In the genomic region with DNA sequence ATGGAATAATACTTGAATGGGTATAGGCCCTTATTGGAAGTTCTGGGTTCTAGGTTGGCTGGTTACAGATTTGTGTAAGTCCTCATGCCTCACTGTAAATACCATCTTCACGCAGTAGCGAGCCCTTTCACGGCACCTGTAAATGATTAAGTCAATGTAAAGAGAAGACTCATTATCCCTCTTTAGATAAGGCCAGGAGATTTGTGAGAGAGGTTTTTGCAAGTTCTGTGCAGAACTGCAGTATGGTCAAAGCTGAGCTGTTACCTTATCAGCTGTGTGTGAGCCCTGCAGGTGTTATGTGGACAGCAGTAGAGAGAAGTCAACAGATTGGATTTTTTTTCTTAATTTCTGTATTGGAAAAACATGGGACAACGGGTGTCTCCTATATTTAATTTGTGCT, we compare ENCODE assay signal across 1 cellular context.
TF ChIP-seq lines count a peak whose summit lies in the region.

No MANE protein-coding gene starts in this region.

TF ChIP-seq in H1, 55 proteins besides CTCF, POLR2A, EP300 and RAD21:
- no peak for TF ChIP-seq GTF2F1 (IDR thresholded peaks at IDR 0.05; ENCODE audit: borderline replicate concordance, low read depth, low read length)
- TF ChIP-seq GABPA (IDR thresholded peaks at IDR 0.05; ENCODE audit: borderline replicate concordance, insufficient read depth, low read length) = no peak
- TF ChIP-seq, protein P1, sequence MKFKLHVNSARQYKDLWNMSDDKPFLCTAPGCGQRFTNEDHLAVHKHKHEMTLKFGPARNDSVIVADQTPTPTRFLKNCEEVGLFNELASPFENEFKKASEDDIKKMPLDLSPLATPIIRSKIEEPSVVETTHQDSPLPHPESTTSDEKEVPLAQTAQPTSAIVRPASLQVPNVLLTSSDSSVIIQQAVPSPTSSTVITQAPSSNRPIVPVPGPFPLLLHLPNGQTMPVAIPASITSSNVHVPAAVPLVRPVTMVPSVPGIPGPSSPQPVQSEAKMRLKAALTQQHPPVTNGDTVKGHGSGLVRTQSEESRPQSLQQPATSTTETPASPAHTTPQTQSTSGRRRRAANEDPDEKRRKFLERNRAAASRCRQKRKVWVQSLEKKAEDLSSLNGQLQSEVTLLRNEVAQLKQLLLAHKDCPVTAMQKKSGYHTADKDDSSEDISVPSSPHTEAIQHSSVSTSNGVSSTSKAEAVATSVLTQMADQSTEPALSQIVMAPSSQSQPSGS (IDR thresholded peaks at IDR 0.05; ENCODE audit: low read length) = no peak
- TF ChIP-seq EZH2 (IDR thresholded peaks at IDR 0.05; ENCODE audit: low read depth, low read length, severe bottlenecking) = no peak
